16 cellular contexts compared by ENCODE assay signal in the genomic region with DNA sequence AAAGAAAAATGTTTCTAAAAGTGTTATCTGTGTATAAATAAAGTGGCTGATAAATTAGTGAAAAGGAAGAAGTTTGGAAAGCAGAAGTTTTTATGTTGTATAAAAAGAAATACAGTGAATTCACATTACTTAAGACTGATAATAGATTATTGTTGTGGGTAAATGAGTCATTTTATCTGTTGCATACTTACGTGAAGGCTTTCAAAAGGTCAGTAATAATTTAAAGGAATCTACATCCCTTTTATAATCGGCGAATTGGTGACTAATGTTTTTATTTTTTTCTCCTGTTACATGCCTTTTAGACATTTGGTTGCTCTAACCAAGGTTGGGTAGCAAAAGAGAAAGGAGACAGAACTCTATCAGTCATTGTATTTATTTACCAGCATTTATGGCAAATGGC.
"Had no signal": no experiment of that assay in that cellular context is flagged by ENCODE, and none has a peak within 500 bp of the region (broad histone marks: within the 10 kb centered on the region; RNA-seq: fewer than 3 reads in every experiment).

No MANE protein-coding gene starts in this region.

- H3K36me3 Mint-ChIP-seq: activated naive CD8-positive, alpha-beta T cell had no signal

- H3K9me3 Mint-ChIP-seq: naive thymus-derived CD4-positive, alpha-beta T cell; stimulated activated naive CD8-positive, alpha-beta T cell treated with anti-CD3 and anti-CD28 coated beads, Interleukin-15, amount 100 ng/mL, for 72 hours; T-helper 1 cell treated with Interleukin-12 subunit alpha and Interleukin-12 subunit beta and Interleukin-4 antibody, amounts not matched to agents 30 μg/mL and 1 μg/mL, for 36 hours had no signal

- H3K9me3 ChIP-seq: neutrophil, testis, upper lobe of right lung had no signal

- ATAC-seq: naive thymus-derived CD4-positive, alpha-beta T cell; stimulated activated naive CD8-positive, alpha-beta T cell treated with anti-CD3 and anti-CD28 coated beads, Interleukin-15, amount 100 ng/mL, for 72 hours; upper lobe of right lung had no signal

- H3K4me1 Mint-ChIP-seq: naive thymus-derived CD4-positive, alpha-beta T cell; stimulated activated naive CD8-positive, alpha-beta T cell treated with anti-CD3 and anti-CD28 coated beads, Interleukin-15, amount 100 ng/mL, for 72 hours had no signal

- DNase-seq: activated CD4-positive, alpha-beta T cell treated with anti-CD3 and anti-CD28 coated beads, Interleukin-2, amount 50 U/mL, for 1 hour; activated CD4-positive, CD25-positive, alpha-beta regulatory T cell; activated effector memory CD4-positive, alpha-beta T cell treated with Interleukin-2 at 50 U/mL for 16 hours; anterior cingulate cortex; effector CD4-positive, alpha-beta T cell; naive thymus-derived CD4-positive, alpha-beta T cell; stimulated activated CD4-positive, alpha-beta T cell treated with anti-CD3 and anti-CD28 coated beads, Interleukin-4, amount 100 ng/mL, for 4 hours; stimulated activated naive CD8-positive, alpha-beta T cell treated with anti-CD3 and anti-CD28 coated beads, Interleukin-15, amount 100 ng/mL, for 72 hours; testis; upper lobe of right lung had no signal

- H3K27ac Mint-ChIP-seq: activated naive CD8-positive, alpha-beta T cell; naive thymus-derived CD4-positive, alpha-beta T cell; T-helper 1 cell treated with Interleukin-12 subunit alpha and Interleukin-12 subunit beta and Interleukin-4 antibody, amounts not matched to agents 30 μg/mL and 1 μg/mL, for 36 hours had no signal

- FAIRE-seq: colon had no signal

- H3K4me3 ChIP-seq: cardiac muscle cell, lung, testis, upper lobe of right lung had no signal

- H3K4me3 Mint-ChIP-seq: activated naive CD8-positive, alpha-beta T cell; naive thymus-derived CD4-positive, alpha-beta T cell; stimulated activated naive CD8-positive, alpha-beta T cell treated with anti-CD3 and anti-CD28 coated beads, Interleukin-15, amount 100 ng/mL, for 72 hours; T-helper 1 cell treated with Interleukin-12 subunit alpha and Interleukin-12 subunit beta and Interleukin-4 antibody, amounts not matched to agents 30 μg/mL and 1 μg/mL, for 36 hours had no signal

- H3K4me1 ChIP-seq: testis, upper lobe of right lung had no signal

- H3K27me3 ChIP-seq: cardiac muscle cell, neutrophil, testis, upper lobe of right lung had no signal

- H3K36me3 ChIP-seq: cardiac muscle cell, neutrophil, upper lobe of right lung had no signal

- H3K27ac ChIP-seq: cardiac muscle cell, neutrophil, testis, upper lobe of right lung had no signal

- H3K27me3 Mint-ChIP-seq: stimulated activated naive CD8-positive, alpha-beta T cell treated with anti-CD3 and anti-CD28 coated beads, Interleukin-15, amount 100 ng/mL, for 72 hours had no signal
